Comparison of ENCODE assay signal across 31 cellular contexts in the genomic region with DNA sequence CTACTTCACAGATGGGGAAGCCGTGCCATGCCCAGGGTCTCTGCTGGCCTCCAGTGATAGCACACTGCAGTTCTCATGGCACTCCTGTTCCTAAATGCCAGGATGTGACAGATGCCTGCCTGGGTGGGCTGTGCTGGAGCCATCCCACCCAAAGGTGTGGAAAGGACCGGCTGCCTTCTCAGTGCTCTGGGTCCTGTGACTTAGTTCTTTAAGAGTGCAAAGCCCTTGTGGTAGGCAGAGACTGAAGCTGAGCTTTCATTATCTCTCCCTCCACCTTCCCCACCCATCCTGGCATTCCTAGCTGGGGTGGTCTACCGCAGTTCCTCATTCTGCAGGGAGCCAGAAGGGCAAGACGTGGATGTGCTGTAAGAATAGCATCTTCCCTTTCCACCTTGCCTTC.
"Had no signal": no experiment of that assay in that cellular context is flagged by ENCODE, and none has a peak within 500 bp of the region (broad histone marks: within the 10 kb centered on the region; RNA-seq: fewer than 3 reads in every experiment).

No MANE protein-coding gene starts in this region.

- H3K4me3 ChIP-seq: adrenal gland, body of pancreas, breast epithelium, esophagus muscularis mucosa, gastrocnemius medialis, heart left ventricle had no signal

- DNase-seq: activated CD4-positive, alpha-beta memory T cell treated with anti-CD3 and anti-CD28 coated beads for 36 hours; activated CD4-positive, alpha-beta T cell treated with anti-CD3 and anti-CD28 coated beads for 36 hours; activated CD4-positive, alpha-beta T cell treated with anti-CD3 and anti-CD28 coated beads, Interleukin-2, amount 10 ng/mL, durations not matched to agents 24 days and 14 days; activated CD4-positive, CD25-positive, alpha-beta regulatory T cell; activated CD4-positive, CD25-positive, alpha-beta regulatory T cell treated with anti-CD3 and anti-CD28 coated beads, Interleukin-2, amount 50 U/mL, for 72 hours; activated CD8-positive, alpha-beta memory T cell treated with anti-CD3 and anti-CD28 coated beads, Interleukin-2, amount 10 ng/mL, durations not matched to agents 7 days and 5 days; activated CD8-positive, alpha-beta memory T cell treated with anti-CD3 and anti-CD28 coated beads, Interleukin-2, amount 50 U/mL, for 4 hours; activated CD8-positive, alpha-beta T cell treated with anti-CD3 and anti-CD28 coated beads, Interleukin-2, amount 10 ng/mL, durations not matched to agents 7 days and 5 days; activated effector memory CD4-positive, alpha-beta T cell treated with anti-CD3 and anti-CD28 coated beads, Interleukin-2, amount 50 U/mL, for 16 hours; activated naive CD4-positive, alpha-beta T cell treated with anti-CD3 and anti-CD28 coated beads for 36 hours; activated naive CD8-positive, alpha-beta T cell treated with anti-CD3 and anti-CD28 coated beads for 36 hours; activated naive CD8-positive, alpha-beta T cell treated with anti-CD3 and anti-CD28 coated beads, Interleukin-2, amount 50 U/mL, for 24 hours; activated T-cell treated with anti-CD3 and anti-CD28 coated beads, Interleukin-2, amount 50 U/mL, for 1 hour; activated T-cell treated with anti-CD3 and anti-CD28 coated beads, Interleukin-2, amount 50 U/mL, for 48 hours; adrenal gland; aorta; body of pancreas; cortex of kidney; dermis blood vessel endothelial cell; effector CD4-positive, alpha-beta T cell; effector memory CD8-positive, alpha-beta T cell; erythroblast; gastrocnemius medialis; glutamatergic neuron; heart left ventricle; T-cell; T-helper 17 cell; T1000 had no signal

- H3K4me1 ChIP-seq: adrenal gland, body of pancreas, breast epithelium, esophagus muscularis mucosa, foreskin keratinocyte, gastrocnemius medialis, heart left ventricle had no signal

- H3K36me3 ChIP-seq: adrenal gland, breast epithelium, gastrocnemius medialis had no signal

- ATAC-seq: activated CD4-positive, alpha-beta T cell treated with anti-CD3 and anti-CD28 coated beads for 36 hours; activated CD8-positive, alpha-beta memory T cell treated with anti-CD3 and anti-CD28 coated beads, Interleukin-2, amount 10 ng/mL, durations not matched to agents 7 days and 5 days; activated CD8-positive, alpha-beta T cell treated with anti-CD3 and anti-CD28 coated beads, Interleukin-2, amount 10 ng/mL, durations not matched to agents 7 days and 5 days; activated naive CD8-positive, alpha-beta T cell treated with anti-CD3 and anti-CD28 coated beads, Interleukin-2, amount 50 U/mL, for 24 hours; body of pancreas; effector memory CD8-positive, alpha-beta T cell; heart left ventricle; T-cell; T-helper 17 cell had no signal

- H3K27ac ChIP-seq: adrenal gland, body of pancreas, breast epithelium, esophagus muscularis mucosa, foreskin keratinocyte, gastrocnemius medialis, heart left ventricle had no signal

- H3K9me3 ChIP-seq: adrenal gland, body of pancreas, breast epithelium, esophagus muscularis mucosa, gastrocnemius medialis, heart left ventricle had no signal

- H3K27me3 ChIP-seq: adrenal gland, body of pancreas, breast epithelium, esophagus muscularis mucosa, gastrocnemius medialis, heart left ventricle had no signal
